In the genomic region with DNA sequence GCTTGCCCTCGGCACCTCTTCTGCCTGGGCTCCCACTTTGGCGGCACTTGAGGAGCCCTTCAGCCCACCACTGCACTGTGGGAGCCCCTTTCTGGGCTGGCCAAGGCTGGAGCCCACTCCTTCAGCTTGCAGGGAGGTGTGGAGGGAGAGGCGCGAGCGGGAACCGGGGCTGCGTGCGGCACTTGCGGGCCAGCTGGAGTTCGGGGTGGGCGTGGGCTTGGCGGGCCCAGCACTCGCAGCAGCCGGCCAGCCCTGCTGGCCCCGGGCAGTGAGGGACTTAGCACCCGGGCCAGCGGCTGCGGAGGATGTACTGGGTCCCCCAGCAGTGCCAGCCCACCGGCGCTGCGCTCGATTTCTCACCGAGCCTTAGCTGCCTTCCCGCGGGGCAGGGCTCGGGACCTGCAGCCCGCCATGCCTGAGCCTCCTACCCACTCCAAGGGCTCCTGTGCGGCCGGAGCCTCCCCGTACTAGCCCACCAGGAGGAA, we compare ENCODE assay signal across 5 cellular contexts.
DNase-seq lines count a peak whose midpoint lies in the region; ATAC-seq and TF ChIP-seq lines count a peak whose summit lies in the region.
"Not testable (repeated sequence)": the region's sequence is repeated elsewhere in the genome, so short reads cannot be mapped to it uniquely, and the experiment has no call there.

No MANE protein-coding gene starts in this region.

- H3K4me3 ChIP-seq in ascending aorta; right cardiac atrium (ENCODE audit: low read length); tibial artery: not testable (repeated sequence)
- H3K4me3 ChIP-seq in testis: peak overlapping the region; percentile 10 to 42

- not testable (repeated sequence) for H3K9me3 ChIP-seq in ascending aorta; right cardiac atrium (ENCODE audit: control insufficient read depth, low read length); testis; tibial artery

- not testable (repeated sequence) for TF ChIP-seq POLR2A in testis (IDR thresholded peaks at IDR 0.05)

- TF ChIP-seq CTCF in ascending aorta (IDR thresholded peaks at IDR 0.05); testis (IDR thresholded peaks at IDR 0.05); tibial artery (IDR thresholded peaks at IDR 0.05): not testable (repeated sequence)

- 92% methylated on average over 30 of the region's 30 CpGs for WGBS in right cardiac atrium
- WGBS in testis, 2 donors: 78 to 88% methylated on average over 5 to 24 of the region's 30 CpGs

- H3K36me3 ChIP-seq in ascending aorta; testis (ENCODE audit: low read depth, missing control alignments); tibial artery: not testable (repeated sequence)

- H3K27ac ChIP-seq in ascending aorta (peak overlapping the region; percentile 39 to 64), testis (peak overlapping the region; percentile 84 to 85), tibial artery (peak overlapping the region; percentile 51 to 52)
- H3K27ac ChIP-seq in right cardiac atrium (ENCODE audit: low read length): not testable (repeated sequence)

- H3K4me1 ChIP-seq in ascending aorta; right cardiac atrium (ENCODE audit: control insufficient read depth, insufficient read depth, low read length); testis; tibial artery: not testable (repeated sequence)

- peak; percentile 32 for DNase-seq in NCI-H146 (lab: John Stamatoyannopoulos, UW)
- not testable (repeated sequence) for DNase-seq in ascending aorta (ENCODE audit: low spot score in 2 of 2); testis; tibial artery
- peak in 2 of 3 donors; percentile 8 to 37 for DNase-seq in right cardiac atrium

- intact Hi-C loops in ascending aorta (cut with DNase I); right cardiac atrium (cut with DNase I); testis (cut with DNase I; ENCODE audit: low total_unique reads); tibial artery (cut with DNase I; ENCODE audit: low total_unique reads): not testable (repeated sequence)

- H3K27me3 ChIP-seq in ascending aorta; right cardiac atrium (ENCODE audit: control insufficient read depth, insufficient read depth); testis; tibial artery: not testable (repeated sequence)

- ATAC-seq in right cardiac atrium: not testable (repeated sequence)
